ENCODE assay signal across 1 cellular context in genomic region chr20:49148601-49149000, GRCh38.
TF ChIP-seq lines count a peak whose summit lies in the region.

No MANE protein-coding gene starts in this region.

TF ChIP-seq in GM23338, 12 proteins besides CTCF, POLR2A, EP300 and RAD21 (continued from another document):
- TF ChIP-seq ZNF462 (CRISPR knock-in tag; IDR thresholded peaks at IDR 0.05), result no peak
- no peak for TF ChIP-seq EZH2phosphoT487 (IDR thresholded peaks at IDR 0.05; ENCODE audit: unreplicated experiment)
- no peak for TF ChIP-seq REST (IDR thresholded peaks at IDR 0.05; ENCODE audit: unreplicated experiment)
- TF ChIP-seq ZNF114 (CRISPR knock-in tag; IDR thresholded peaks at IDR 0.05), result no peak
- no peak for TF ChIP-seq POLR2AphosphoS5 (IDR thresholded peaks at IDR 0.05; ENCODE audit: low read depth)
TF ChIP-seq in GM23338: peak in this region for 0.
